23 cellular contexts compared by ENCODE assay signal in genomic region chr3:143352850-143353550, GRCh38.
DNase-seq lines count a peak whose midpoint lies in the region; ATAC-seq and TF ChIP-seq lines count a peak whose summit lies in the region.
"Had no signal": no experiment of that assay in that cellular context is flagged by ENCODE, and none has a peak within 500 bp of the region (broad histone marks: within the 10 kb centered on the region; RNA-seq: fewer than 3 reads in every experiment).

No MANE protein-coding gene starts in this region.

- H3K4me1 Mint-ChIP-seq in WTC11 (peaks cover 21% of the 10 kb centered on the region), memory B cell (peaks cover 30% of the 10 kb centered on the region)

- H3K36me3 ChIP-seq in left ventricle myocardium inferior (no peaks in the 10 kb centered on the region), upper lobe of left lung (no peaks in the 10 kb centered on the region)
- H3K36me3 ChIP-seq: BLaER1, brain microvascular endothelial cell, MG63, right atrium auricular region, thoracic aorta had no signal

- TF ChIP-seq CTCF in left ventricle myocardium inferior (IDR thresholded peaks at IDR 0.05; ENCODE audit: borderline replicate concordance) (no peak), WTC11 (IDR thresholded peaks at IDR 0.05) (no peak), upper lobe of left lung (IDR thresholded peaks at IDR 0.05) (no peak)

- H3K27ac Mint-ChIP-seq in WTC11 (no peak overlapping the region), memory B cell (peak overlapping the region; percentile 39)
- H3K27ac Mint-ChIP-seq: activated CD4-positive, alpha-beta T cell treated with anti-CD3 and anti-CD28 coated beads, Interleukin-2, amount 10 ng/mL, durations not matched to agents 24 days and 14 days; activated T-helper 2 cell treated with anti-CD3 and anti-CD28 coated beads, Interferon-gamma antibody, Interleukin-2, Interleukin-4, amounts not matched to agents 10 μg/mL and 5 μg/mL and 100 μg/mL, durations not matched to agents 14 hours and 24 hours and 36 hours; effector memory CD8-positive, alpha-beta T cell; HFFc6; T-cell had no signal

- no peak overlapping the region for H3K4me3 ChIP-seq in left ventricle myocardium inferior
- H3K4me3 ChIP-seq in upper lobe of left lung = no peak overlapping the region
- H3K4me3 ChIP-seq: A549, BLaER1, MG63, right atrium auricular region, thoracic aorta had no signal

- H3K9me3 ChIP-seq in left ventricle myocardium inferior (replicated peaks) (no peaks in the 10 kb centered on the region), upper lobe of left lung (no peaks in the 10 kb centered on the region)
- H3K9me3 ChIP-seq: A549, BLaER1, MG63, right atrium auricular region, thoracic aorta had no signal

- H3K27me3 ChIP-seq in left ventricle myocardium inferior (ENCODE audit: low read depth) (no peaks in the 10 kb centered on the region), upper lobe of left lung (no peaks in the 10 kb centered on the region)
- H3K27me3 ChIP-seq: BLaER1, brain microvascular endothelial cell, MG63, right atrium auricular region had no signal

- no peaks in the 10 kb centered on the region for H3K36me3 Mint-ChIP-seq in WTC11
- peaks cover 3% of the 10 kb centered on the region for H3K36me3 Mint-ChIP-seq in memory B cell

- WGBS in upper lobe of left lung, 2 donors = 81 to 83% methylated on average over 6 of the region's 6 CpGs

- no peak for TF ChIP-seq POLR2A in upper lobe of left lung (IDR thresholded peaks at IDR 0.05)

- H3K4me1 ChIP-seq in left ventricle myocardium inferior (no peaks in the 10 kb centered on the region), upper lobe of left lung (peaks cover 0 to 5% (median 2%) of the 10 kb centered on the region in 4 donors)
- H3K4me1 ChIP-seq: A549, right atrium auricular region had no signal

- no peaks in the 10 kb centered on the region for H3K9me3 Mint-ChIP-seq in WTC11
- no peaks in the 10 kb centered on the region for H3K9me3 Mint-ChIP-seq in memory B cell
- H3K9me3 Mint-ChIP-seq: activated CD4-positive, alpha-beta T cell treated with anti-CD3 and anti-CD28 coated beads, Interleukin-2, amount 10 ng/mL, durations not matched to agents 24 days and 14 days; activated T-helper 2 cell treated with anti-CD3 and anti-CD28 coated beads, Interferon-gamma antibody, Interleukin-2, Interleukin-4, amounts not matched to agents 10 μg/mL and 5 μg/mL and 100 μg/mL, durations not matched to agents 14 hours and 24 hours and 36 hours; effector memory CD8-positive, alpha-beta T cell; HFFc6; T-cell had no signal

- no peak overlapping the region for H3K27ac ChIP-seq in left ventricle myocardium inferior (replicated peaks)
- H3K27ac ChIP-seq in upper lobe of left lung = no peak overlapping the region
- H3K27ac ChIP-seq: A549, BLaER1, brain microvascular endothelial cell, right atrium auricular region, thoracic aorta had no signal

- no peak for TF ChIP-seq EP300 in upper lobe of left lung (IDR thresholded peaks at IDR 0.05)

- CTCF ChIA-PET in WTC11 (lab: Charles Lee) = no interaction called here

- DNase-seq in left ventricle myocardium superior (no peak), left ventricle myocardium inferior (no peak), WTC11 (ENCODE audit: low spot score) (no peak), memory B cell (ENCODE audit: low spot score in 2 of 2) (no peak), upper lobe of left lung (no peak), DMS79 treated with DMSO at 0.1 percent for 48 hours (lab: John Stamatoyannopoulos, UW) (no peak), NCI-H1417 treated with DMSO at 0.1 percent for 48 hours (lab: John Stamatoyannopoulos, UW) (no peak)
- DNase-seq: activated CD4-positive, alpha-beta T cell treated with anti-CD3 and anti-CD28 coated beads, Interleukin-2, amount 10 ng/mL, durations not matched to agents 24 days and 14 days; brain microvascular endothelial cell; effector memory CD8-positive, alpha-beta T cell; glutamatergic neuron; HFFc6; MG63; NCI-H2081; NCI-H446 treated with DMSO at 0.1 percent for 48 hours; Right ventricle myocardium superior; T-cell had no signal

- POLR2A ChIA-PET in WTC11 (lab: Charles Lee) = no interaction called here

- ATAC-seq in left ventricle myocardium superior (peak; percentile 41), WTC11 (peak; percentile 56), memory B cell (ENCODE audit: low read depth) (peak; percentile 68), upper lobe of left lung (ENCODE audit: low FRiP score in 2 of 2) (peak; percentile 28 to 69), HG03354 (IDR thresholded peaks at IDR 0.05; ENCODE audit: poor library complexity, severe bottlenecking, unreplicated experiment) (no peak)
- ATAC-seq: A549; effector memory CD8-positive, alpha-beta T cell; T-cell had no signal

- no peaks in the 10 kb centered on the region for H3K27me3 Mint-ChIP-seq in WTC11 (ENCODE audit: low read depth)
- no peaks in the 10 kb centered on the region for H3K27me3 Mint-ChIP-seq in memory B cell
- H3K27me3 Mint-ChIP-seq: activated CD4-positive, alpha-beta T cell treated with anti-CD3 and anti-CD28 coated beads, Interleukin-2, amount 10 ng/mL, durations not matched to agents 24 days and 14 days; effector memory CD8-positive, alpha-beta T cell; T-cell had no signal

- H3K4me3 Mint-ChIP-seq in WTC11 (no peak overlapping the region), memory B cell (no peak overlapping the region)
- H3K4me3 Mint-ChIP-seq: activated CD4-positive, alpha-beta T cell treated with anti-CD3 and anti-CD28 coated beads, Interleukin-2, amount 10 ng/mL, durations not matched to agents 24 days and 14 days; effector memory CD8-positive, alpha-beta T cell; HFFc6; T-cell had no signal

- intact Hi-C loops in left ventricle myocardium superior (cut with micrococcal nuclease) = no loop called here
- intact Hi-C loops in left ventricle myocardium inferior (cut with micrococcal nuclease) = no loop called here

TF ChIP-seq in WTC11, 78 proteins besides CTCF, POLR2A, EP300 and RAD21 (continues in another document):
- TF ChIP-seq SP1 (CRISPR knock-in tag; conservative IDR thresholded peaks at IDR 0.05) (no peak), NFATC4 (CRISPR knock-in tag; IDR thresholded peaks at IDR 0.05) (no peak), NFE2L1 (CRISPR knock-in tag; IDR thresholded peaks at IDR 0.05) (no peak), USF1 (CRISPR knock-in tag; IDR thresholded peaks at IDR 0.05) (no peak), PRDM15 (CRISPR knock-in tag; IDR thresholded peaks at IDR 0.05) (no peak), TEAD4 (CRISPR knock-in tag; IDR thresholded peaks at IDR 0.05) (no peak), KAT7 (CRISPR knock-in tag; IDR thresholded peaks at IDR 0.05; ENCODE audit: borderline replicate concordance) (no peak), FOXP1 (CRISPR knock-in tag; IDR thresholded peaks at IDR 0.05; ENCODE audit: borderline replicate concordance) (no peak), EMX1 (CRISPR knock-in tag; IDR thresholded peaks at IDR 0.05) (no peak), ZBTB43 (CRISPR knock-in tag; IDR thresholded peaks at IDR 0.05) (no peak)
